Comparison of ENCODE assay signal across 8 cellular contexts in genomic region chr14:90454041-90455000, GRCh38.
A peak's percentile ranks its signal among the peaks of the same experiment; 100 is the strongest.
DNase-seq lines count a peak whose midpoint lies in the region; ATAC-seq and TF ChIP-seq lines count a peak whose summit lies in the region.

No MANE protein-coding gene starts in this region.

- no peak for TF ChIP-seq POLR2A in GM18505 (IDR thresholded peaks at IDR 0.05; ENCODE audit: borderline replicate concordance, extremely low read depth, insufficient read depth, insufficient read length)

- peak overlapping the region; percentile 97 for H3K27ac ChIP-seq in cingulate gyrus (ENCODE audit: low read depth, low read length)

- DNase-seq in DMS153 treated with DMSO at 0.1 percent for 48 hours (lab: John Stamatoyannopoulos, UW; ENCODE audit: unreplicated experiment) (peak; percentile 88), NCI-H2171 (lab: John Stamatoyannopoulos, UW) (peak; percentile 85), kidney tubule cell (ENCODE audit: low spot score) (peak; percentile 90), stromal cell of bone marrow (ENCODE audit: low read depth) (peak; percentile 33), activated T-cell treated with anti-CD3 and anti-CD28 coated beads for 4 hours (no peak)
- DNase-seq in stimulated activated CD4-positive, alpha-beta T cell treated with anti-CD3 and anti-CD28 coated beads, Interleukin-1b, Interleukin-23, amount 100 ng/mL, for 48 hours = no peak

- no peak for ATAC-seq in GM18505 (IDR thresholded peaks at IDR 0.05; ENCODE audit: unreplicated experiment)

Comparison
In these comparisons a context has a peak if more than half of its experiments do, and no peak if none do; other contexts are left out.
1. DNase-seq: peak in DMS153 treated with DMSO at 0.1 percent for 48 hours (single experiment), NCI-H2171 (single experiment), kidney tubule cell (single experiment) and stromal cell of bone marrow (single experiment); none in stimulated activated CD4-positive, alpha-beta T cell treated with anti-CD3 and anti-CD28 coated beads, Interleukin-1b, Interleukin-23, amount 100 ng/mL, for 48 hours (single experiment) and activated T-cell treated with anti-CD3 and anti-CD28 coated beads for 4 hours (single experiment).